In the genomic region with DNA sequence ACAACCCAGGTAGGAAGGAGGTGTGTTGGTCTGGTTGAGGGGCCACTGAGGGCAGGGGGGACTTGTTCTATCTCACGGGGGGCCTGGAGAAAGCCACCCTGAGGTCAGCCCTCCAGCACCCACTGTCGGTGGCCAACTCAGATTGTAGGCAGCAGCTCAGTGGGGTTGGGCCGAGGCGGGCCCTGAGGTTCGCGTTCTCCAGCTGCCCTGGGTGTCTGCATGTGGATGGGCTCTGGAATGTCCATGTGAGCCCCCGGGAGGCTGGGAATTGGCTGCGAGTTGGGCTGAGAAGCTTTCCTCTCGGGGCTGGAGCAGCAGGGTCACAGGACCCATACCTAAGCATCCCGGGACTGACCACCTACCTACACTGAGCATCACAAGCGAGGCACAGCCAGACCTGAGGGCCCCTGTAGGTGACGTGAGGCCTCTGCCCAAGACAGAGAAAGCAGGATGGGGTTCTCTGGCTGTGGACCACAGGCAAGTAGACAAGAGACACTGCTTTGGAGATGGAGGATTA, we compare ENCODE assay signal across 23 cellular contexts.
"Had no signal": no experiment of that assay in that cellular context is flagged by ENCODE, and none has a peak within 500 bp of the region (broad histone marks: within the 10 kb centered on the region; RNA-seq: fewer than 3 reads in every experiment).

No MANE protein-coding gene starts in this region.

- H3K9ac ChIP-seq: SK-N-SH had no signal

- H3K4me2 ChIP-seq: SK-N-SH had no signal

- DNase-seq: activated CD4-positive, alpha-beta memory T cell treated with anti-CD3 and anti-CD28 coated beads, Interleukin-2, amount 10 ng/mL, durations not matched to agents 7 days and 5 days; activated CD4-positive, alpha-beta T cell treated with anti-CD3 and anti-CD28 coated beads for 36 hours; activated CD4-positive, alpha-beta T cell treated with anti-CD3 and anti-CD28 coated beads, Interleukin-2, amount 50 U/mL, for 1 hour; activated naive CD4-positive, alpha-beta T cell treated with anti-CD3 and anti-CD28 coated beads, Interleukin-2, amount 50 U/mL, for 16 hours; activated naive CD8-positive, alpha-beta T cell treated with anti-CD3 and anti-CD28 coated beads, Interleukin-2, amount 10 ng/mL, durations not matched to agents 7 days and 5 days; activated T-cell treated with anti-CD3 and anti-CD28 coated beads for 4 hours; adrenal gland; anterior cingulate cortex; MM.1S; NCI-H1105; NCI-H1436; NCI-H1694 treated with DMSO at 0.1 percent for 48 hours; NCI-H2029 treated with DMSO at 0.1 percent for 48 hours; NCI-H345; NCI-H510A treated with DMSO at 0.1 percent for 48 hours; NCI-H69; Peyer's patch; Right ventricle myocardium superior; SJCRH30; SK-N-SH; T-helper 1 cell had no signal

- H3K9me3 ChIP-seq: adrenal gland, Peyer's patch, SJCRH30, SK-N-SH had no signal

- H3K27me3 ChIP-seq: adrenal gland, Peyer's patch, SJCRH30 had no signal

- H3K36me3 ChIP-seq: adrenal gland, Peyer's patch, SJCRH30 had no signal

- H3K27ac ChIP-seq: adrenal gland, Peyer's patch, RWPE1, SJCRH30, VCaP had no signal

- H3K4me3 ChIP-seq: adrenal gland, Peyer's patch, SJCRH30 had no signal
